Comparison of ENCODE assay signal across 19 cellular contexts in the genomic region with DNA sequence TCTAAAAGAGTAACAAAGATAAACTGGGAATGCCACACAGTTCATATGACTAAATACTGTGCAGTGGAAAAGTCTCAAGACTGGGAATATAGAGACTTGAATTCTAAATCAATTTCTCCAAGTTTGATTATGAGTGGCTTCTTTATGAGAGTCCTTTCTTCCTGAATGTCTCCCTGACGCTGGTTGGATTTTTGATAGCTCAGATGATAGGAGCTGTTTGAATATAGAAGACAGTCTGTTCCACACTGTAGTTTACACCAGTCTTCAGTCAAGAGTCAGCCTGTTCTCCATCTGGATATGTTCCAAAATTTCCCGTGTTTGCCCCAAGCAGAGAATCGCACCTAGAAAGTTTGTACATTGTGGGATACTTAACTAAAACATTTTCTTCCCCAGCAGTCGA.
DNase-seq lines count a peak whose midpoint lies in the region; ATAC-seq and TF ChIP-seq lines count a peak whose summit lies in the region.
"Had no signal": no experiment of that assay in that cellular context is flagged by ENCODE, and none has a peak within 500 bp of the region (broad histone marks: within the 10 kb centered on the region; RNA-seq: fewer than 3 reads in every experiment).

No MANE protein-coding gene starts in this region.

- intact Hi-C loops in Right ventricle myocardium superior (cut with DNase I), result no loop called here

- no peaks in the 10 kb centered on the region for H3K79me2 ChIP-seq in KMS-11 (ENCODE audit: insufficient read depth, low read depth)

- H3K27ac ChIP-seq in right atrium auricular region, result no peak overlapping the region
- peak overlapping the region; percentile 68; the same call in 1 of the 2 replicates for H3K27ac ChIP-seq in KMS-11
- H3K27ac ChIP-seq: BLaER1, GM23248, HL-60 had no signal

- H2AFZ ChIP-seq in KMS-11 (ENCODE audit: low read depth), result peak overlapping the region; percentile 45; the same call in 1 of the 2 replicates
- H2AFZ ChIP-seq: GM23248 had no signal

- H3K9me3 ChIP-seq in right atrium auricular region, result no peaks in the 10 kb centered on the region
- H3K9me3 ChIP-seq: BLaER1, HAP-1 had no signal

- ATAC-seq in Right ventricle myocardium superior (ENCODE audit: poor library complexity) (peak; percentile 16), HG02610 (IDR thresholded peaks at IDR 0.05; ENCODE audit: unreplicated experiment) (no peak)
- ATAC-seq: K562 had no signal

- H3K9ac ChIP-seq in KMS-11, result no peak overlapping the region
- H3K9ac ChIP-seq: BLaER1, GM23248 had no signal

- no peak for DNase-seq in Right ventricle myocardium superior
- no peak for DNase-seq in right atrium auricular region (ENCODE audit: low spot score)
- peak; percentile 66 for DNase-seq in foreskin melanocyte
- no peak for DNase-seq in NCI-H2171 treated with DMSO at 0.1 percent for 48 hours (lab: John Stamatoyannopoulos, UW)
- DNase-seq in GM03348 (ENCODE audit: low spot score), result no peak
- DNase-seq: 8988T; CD4-positive, alpha-beta memory T cell; DMS 273 treated with DMSO at 0.1 percent for 48 hours; DMS53; DND-41; EL; GM23248; IMR-90 had no signal

- no peaks in the 10 kb centered on the region for H3K27me3 ChIP-seq in right atrium auricular region
- H3K27me3 ChIP-seq in KMS-11 (ENCODE audit: insufficient read depth, low read depth), result no peaks in the 10 kb centered on the region
- H3K27me3 ChIP-seq: BLaER1 had no signal

- H3K4me1 ChIP-seq in right atrium auricular region, result peaks cover 0 to 12% of the 10 kb centered on the region in 2 donors
- H3K4me1 ChIP-seq in KMS-11 (ENCODE audit: low read depth, poor library complexity, severe bottlenecking), result peaks cover 36% of the 10 kb centered on the region
- H3K4me1 ChIP-seq: BLaER1, HAP-1 had no signal

- H3K4me3 ChIP-seq in right atrium auricular region (no peak overlapping the region), KMS-11 (IDR thresholded peaks at IDR 0.05; ENCODE audit: insufficient read depth, low read depth, low read length) (no peak overlapping the region)
- H3K4me3 ChIP-seq: BLaER1, GM23248, HAP-1, K562 had no signal

- no peaks in the 10 kb centered on the region for H4K20me1 ChIP-seq in KMS-11 (ENCODE audit: insufficient read depth)
- H4K20me1 ChIP-seq: BLaER1 had no signal

- H3K36me3 ChIP-seq in right atrium auricular region (no peaks in the 10 kb centered on the region), KMS-11 (ENCODE audit: insufficient read depth) (no peaks in the 10 kb centered on the region)
- H3K36me3 ChIP-seq: BLaER1, HAP-1 had no signal

- TF ChIP-seq CTCF in right atrium auricular region (IDR thresholded peaks at IDR 0.05) (no peak), KMS-11 (conservative IDR thresholded peaks at IDR 0.05; ENCODE audit: low read depth, low read length) (no peak)

- H3K4me2 ChIP-seq in KMS-11, result peak overlapping the region; percentile 80
- H3K4me2 ChIP-seq: BLaER1 had no signal
